Comparison of ENCODE assay signal across 12 cellular contexts in the genomic region with DNA sequence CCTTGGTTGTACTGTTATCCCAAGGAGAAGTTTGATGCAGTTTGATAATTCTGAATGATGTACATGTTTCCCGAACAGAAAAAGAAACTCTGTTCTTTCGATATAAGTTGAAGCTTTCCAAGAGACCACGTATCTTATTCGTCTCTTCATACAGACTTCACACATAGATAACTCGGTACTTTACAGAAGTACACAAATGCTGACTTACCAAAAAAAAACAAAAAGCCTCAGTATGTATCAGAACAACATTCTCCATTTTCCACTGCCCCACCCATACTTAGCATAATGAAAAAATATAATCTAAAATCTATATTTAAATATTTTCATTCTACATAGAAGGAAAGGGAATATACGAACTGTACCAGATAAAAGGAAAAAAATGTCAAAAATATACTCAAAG. TPM values are rescaled to one million over a fixed set of nuclear protein-coding genes. Genes with fewer than 3 reads are reported as not detected.
A peak's percentile ranks its signal among the peaks of the same experiment; 100 is the strongest.
DNase-seq lines count a peak whose midpoint lies in the region; ATAC-seq and TF ChIP-seq lines count a peak whose summit lies in the region.
"Had no signal": no experiment of that assay in that cellular context is flagged by ENCODE, and none has a peak within 500 bp of the region (broad histone marks: within the 10 kb centered on the region; RNA-seq: fewer than 3 reads in every experiment).

No MANE protein-coding gene starts in this region.

- H3K36me3 Mint-ChIP-seq in effector memory CD8-positive, alpha-beta T cell (ENCODE audit: insufficient read depth), result peaks cover 3% of the 10 kb centered on the region

- no peaks in the 10 kb centered on the region for H3K27me3 ChIP-seq in osteoblast (ENCODE audit: insufficient read depth, low read length)
- H3K27me3 ChIP-seq: esophagus muscularis mucosa, transverse colon had no signal

- peaks cover 19% of the 10 kb centered on the region for H3K4me1 ChIP-seq in osteoblast (ENCODE audit: insufficient read depth, low read length)

- no peak for ATAC-seq in effector memory CD8-positive, alpha-beta T cell (replicated peaks)
- no peak for ATAC-seq in HG02938 (IDR thresholded peaks at IDR 0.05; ENCODE audit: unreplicated experiment)

- peak overlapping the region; percentile 85 to 90 for H3K4me3 Mint-ChIP-seq in effector memory CD8-positive, alpha-beta T cell

- no peak overlapping the region for H2AFZ ChIP-seq in osteoblast (ENCODE audit: low read length)

- H4K20me1 ChIP-seq in osteoblast (ENCODE audit: insufficient read depth, low read length), result peaks cover 56% of the 10 kb centered on the region

- H3K27ac Mint-ChIP-seq in effector memory CD8-positive, alpha-beta T cell, result peak overlapping the region in 1 of 2 donors; percentile 90

- no peaks in the 10 kb centered on the region for H3K36me3 ChIP-seq in osteoblast (ENCODE audit: insufficient read depth, low read length)
- H3K36me3 ChIP-seq: esophagus muscularis mucosa, transverse colon had no signal

- H3K4me3 ChIP-seq in GM08714 (ENCODE audit: low read length) (peak overlapping the region; percentile 91; the same call in 1 of the 2 replicates), LNCaP clone FGC (ENCODE audit: low read depth, low read length) (peak overlapping the region; percentile 95), osteoblast (ENCODE audit: insufficient read depth, low read length) (no peak overlapping the region)

- H3K9me3 Mint-ChIP-seq in effector memory CD8-positive, alpha-beta T cell, result no peaks in the 10 kb centered on the region

- peaks cover 71% of the 10 kb centered on the region for H3K79me2 ChIP-seq in osteoblast (ENCODE audit: insufficient read depth, low read length)

- H3K27me3 Mint-ChIP-seq in effector memory CD8-positive, alpha-beta T cell, result no peaks in the 10 kb centered on the region

- no peak for TF ChIP-seq CTCF in LNCaP clone FGC (IDR thresholded peaks at IDR 0.05; ENCODE audit: control insufficient read depth, extremely low read depth, insufficient read depth)
- TF ChIP-seq CTCF in osteoblast (IDR thresholded peaks at IDR 0.05; ENCODE audit: extremely low read depth, low read depth, low read length), result no peak

- no peaks in the 10 kb centered on the region for H3K9me3 ChIP-seq in osteoblast (ENCODE audit: low read depth, low read length)
- H3K9me3 ChIP-seq: esophagus muscularis mucosa, transverse colon had no signal

- DNase-seq in LNCaP clone FGC (ENCODE audit: low read depth) (no peak), osteoblast (ENCODE audit: insufficient read length, low spot score, missing footprints) (peak; percentile 23), superior temporal gyrus (ENCODE audit: extremely low spot score) (no peak), SIG-M5 treated with dmso at 0.1 percent for 504 hours (lab: John Stamatoyannopoulos, UW; ENCODE audit: unreplicated experiment) (no peak)
- DNase-seq in effector memory CD8-positive, alpha-beta T cell, result no peak
- no peak for DNase-seq in activated naive CD4-positive, alpha-beta T cell (lab: John Stamatoyannopoulos, UW)
- DNase-seq: activated CD8-positive, alpha-beta memory T cell treated with anti-CD3 and anti-CD28 coated beads for 24 hours; posterior cingulate gyrus; transverse colon had no signal

- H3K4me2 ChIP-seq in osteoblast (ENCODE audit: insufficient read depth, low read length), result peak overlapping the region; percentile 85

- H3K27ac ChIP-seq in osteoblast (ENCODE audit: low read depth, low read length), result no peak overlapping the region

- H3K4me1 Mint-ChIP-seq in effector memory CD8-positive, alpha-beta T cell (ENCODE audit: low read depth in 2 of 2), result peaks cover 39 to 49% of the 10 kb centered on the region in 2 donors

RNA-seq across cellular contexts. Expression of a gene that starts 2.2 kb away (rescaled TPM):
- total RNA-seq in osteoblast, result 37.3 and 41.8 TPM in 2 replicates

RNA-seq across cellular contexts. Expression of a gene that starts 47.7 kb away (rescaled TPM):
- total RNA-seq in osteoblast, result not detected in 2 replicates
